12 cellular contexts compared by ENCODE assay signal in genomic region chr4:78768447-78769177, GRCh38. TPM values are rescaled to one million over a fixed set of nuclear protein-coding genes. Genes with fewer than 3 reads are reported as not detected.
A peak's percentile ranks its signal among the peaks of the same experiment; 100 is the strongest.
DNase-seq lines count a peak whose midpoint lies in the region; ATAC-seq, FAIRE-seq and TF ChIP-seq lines count a peak whose summit lies in the region.
"Had no signal": no experiment of that assay in that cellular context is flagged by ENCODE, and none has a peak within 500 bp of the region (broad histone marks: within the 10 kb centered on the region; RNA-seq: fewer than 3 reads in every experiment).

No MANE protein-coding gene starts in this region.

- TF ChIP-seq CTCF in RWPE1 (conservative IDR thresholded peaks at IDR 0.05; ENCODE audit: low read depth) = no peak
- TF ChIP-seq CTCF in endothelial cell of umbilical vein (IDR thresholded peaks at IDR 0.05; ENCODE audit: extremely low read depth in 1 of 2, insufficient read depth in 1 of 2, low read depth in 1 of 2, low read length in 2 of 2) = no peak

- H3K4me3 ChIP-seq in endothelial cell of umbilical vein (replicated peaks in 1 of 3; ENCODE audit: insufficient read depth in 1 of 3, low read depth in 1 of 3, low read length in 3 of 3) = no peak overlapping the region
- H3K4me3 ChIP-seq in naive thymus-derived CD4-positive, alpha-beta T cell (ENCODE audit: low read length) = no peak overlapping the region
- H3K4me3 ChIP-seq: left lung, PC-9, thyroid gland had no signal

- peaks cover 22% of the 10 kb centered on the region for H3K4me1 ChIP-seq in endothelial cell of umbilical vein (ENCODE audit: control insufficient read depth, extremely low read depth, insufficient read depth, low read length)
- no peaks in the 10 kb centered on the region for H3K4me1 ChIP-seq in naive thymus-derived CD4-positive, alpha-beta T cell (ENCODE audit: control insufficient read depth in 2 of 2, insufficient read depth in 2 of 2, low read length in 2 of 2)
- H3K4me1 ChIP-seq: left lung had no signal

- no peaks in the 10 kb centered on the region for H3K79me2 ChIP-seq in endothelial cell of umbilical vein (ENCODE audit: control insufficient read depth, insufficient read depth, low read length)

- CTCF ChIA-PET in RWPE1 (lab: Yijun Ruan, JAX) (no interaction called here), endothelial cell of umbilical vein (lab: Charles Lee) (interaction anchor here (1.0 to 2.1 kb wide), 3 partner anchors 19 to 124 kb away, joined by 3 to 6 read pairs (median 3); no protein-coding TSS in a partner anchor)
- CTCF ChIA-PET in naive thymus-derived CD4-positive, alpha-beta T cell (lab: Charles Lee) = interaction anchor here (1.1 kb wide), 1 partner anchor 12 kb away, joined by 3 read pairs; no protein-coding TSS in a partner anchor

- no peaks in the 10 kb centered on the region for H3K36me3 Mint-ChIP-seq in naive thymus-derived CD4-positive, alpha-beta T cell

- peaks cover 0 to 3% (median 0%) of the 10 kb centered on the region in 5 donors for H3K27me3 Mint-ChIP-seq in naive thymus-derived CD4-positive, alpha-beta T cell

- BruUV-seq in endothelial cell of umbilical vein (replicated peaks; lab: Mats Ljungman, UMichigan) = no TSS peak

- H3K36me3 ChIP-seq in endothelial cell of umbilical vein (ENCODE audit: control insufficient read depth in 2 of 2, extremely low read depth in 1 of 2, insufficient read depth in 2 of 2, low read length in 2 of 2) = no peaks in the 10 kb centered on the region
- no peaks in the 10 kb centered on the region for H3K36me3 ChIP-seq in naive thymus-derived CD4-positive, alpha-beta T cell (ENCODE audit: control insufficient read depth in 2 of 3, insufficient read depth in 3 of 3, low read length in 3 of 3)
- H3K36me3 ChIP-seq: left lung, thyroid gland had no signal

- POLR2A ChIA-PET in RWPE1 (lab: Yijun Ruan, JAX; ENCODE audit: low non-redundant PET) = no interaction called here
- POLR2A ChIA-PET in endothelial cell of umbilical vein (lab: Charles Lee) = no interaction called here
- POLR2A ChIA-PET in naive thymus-derived CD4-positive, alpha-beta T cell (lab: Charles Lee) = no interaction called here

- no peak overlapping the region for H3K27ac Mint-ChIP-seq in naive thymus-derived CD4-positive, alpha-beta T cell

- no peak overlapping the region for H3K4me2 ChIP-seq in endothelial cell of umbilical vein (ENCODE audit: insufficient read depth, low read length)
- H3K4me2 ChIP-seq: PC-9 had no signal

- H4K20me1 ChIP-seq in endothelial cell of umbilical vein (replicated peaks; ENCODE audit: control insufficient read depth, extremely low read depth, insufficient read depth, low read length) = no peaks in the 10 kb centered on the region

- peak overlapping the region; percentile 58 for H2AFZ ChIP-seq in endothelial cell of umbilical vein (ENCODE audit: low read depth, low read length)
- H2AFZ ChIP-seq: PC-9 had no signal

- no peaks in the 10 kb centered on the region for H3K9me1 ChIP-seq in endothelial cell of umbilical vein (replicated peaks; ENCODE audit: control insufficient read depth, extremely low read depth, insufficient read depth, low read length)

- no peaks in the 10 kb centered on the region for H3K9me3 ChIP-seq in endothelial cell of umbilical vein (replicated peaks; ENCODE audit: control insufficient read depth, insufficient read depth, low read length)
- no peaks in the 10 kb centered on the region for H3K9me3 ChIP-seq in naive thymus-derived CD4-positive, alpha-beta T cell (ENCODE audit: control insufficient read depth in 2 of 3, low read length in 3 of 3)
- H3K9me3 ChIP-seq: left lung, thyroid gland had no signal

- H3K9ac ChIP-seq in endothelial cell of umbilical vein (replicated peaks; ENCODE audit: extremely low read depth, insufficient read depth, low read length) = no peak overlapping the region

- DNase-seq in H54 (ENCODE audit: insufficient read length, low spot score) = no peak
- DNase-seq in RWPE1 (ENCODE audit: low spot score) = peak; percentile 41
- no peak for DNase-seq in endothelial cell of umbilical vein (ENCODE audit: low read depth, low spot score)
- DNase-seq in naive thymus-derived CD4-positive, alpha-beta T cell = no peak
- DNase-seq in NCI-H524 (lab: John Stamatoyannopoulos, UW) = no peak
- no peak for DNase-seq in putamen (ENCODE audit: low spot score)
- DNase-seq: NCI-H446, T-helper 9 cell, thyroid gland had no signal

- FAIRE-seq in H54 (lab: Jason Lieb, UNC) = peak; percentile 69
- FAIRE-seq in endothelial cell of umbilical vein (lab: Jason Lieb, UNC) = no peak

- no peak overlapping the region for H3K27ac ChIP-seq in RWPE1
- H3K27ac ChIP-seq in endothelial cell of umbilical vein (ENCODE audit: insufficient read depth, low read depth, low read length) = peak overlapping the region; percentile 11
- H3K27ac ChIP-seq in naive thymus-derived CD4-positive, alpha-beta T cell (ENCODE audit: low read depth, low read length) = no peak overlapping the region
- H3K27ac ChIP-seq: left lung, PC-9, thyroid gland had no signal

- TF ChIP-seq POLR2A in H54 (IDR thresholded peaks at IDR 0.05; ENCODE audit: low read depth, low read length) (no peak), endothelial cell of umbilical vein (IDR thresholded peaks at IDR 0.05; ENCODE audit: low read depth, low read length) (no peak)

- peak; percentile 26 for ATAC-seq in naive thymus-derived CD4-positive, alpha-beta T cell
- ATAC-seq in GM19455 (IDR thresholded peaks at IDR 0.05; ENCODE audit: unreplicated experiment) = no peak
- ATAC-seq: left lung had no signal

- no peaks in the 10 kb centered on the region for H3K27me3 ChIP-seq in endothelial cell of umbilical vein (ENCODE audit: control insufficient read depth in 2 of 2, insufficient read depth in 2 of 2, low read length in 2 of 2)
- H3K27me3 ChIP-seq in naive thymus-derived CD4-positive, alpha-beta T cell (ENCODE audit: control insufficient read depth in 2 of 2, insufficient read depth in 2 of 2, low read length in 2 of 2) = no peaks in the 10 kb centered on the region
- H3K27me3 ChIP-seq: left lung, thyroid gland had no signal

- intact Hi-C loops in endothelial cell of umbilical vein (cut with micrococcal nuclease) = no loop called here
- intact Hi-C loops in naive thymus-derived CD4-positive, alpha-beta T cell (cut with micrococcal nuclease) = no loop called here

- dilution Hi-C loops in endothelial cell of umbilical vein (cut with MboI; ENCODE audit: extremely low pct_ligation_motif_present, low sequenced_read_pairs) = no loop called here

- H3K4me3 Mint-ChIP-seq in naive thymus-derived CD4-positive, alpha-beta T cell = no peak overlapping the region

- H3K9me3 Mint-ChIP-seq in naive thymus-derived CD4-positive, alpha-beta T cell = no peaks in the 10 kb centered on the region

- peaks cover 0 to 30% (median 3%) of the 10 kb centered on the region in 7 donors for H3K4me1 Mint-ChIP-seq in naive thymus-derived CD4-positive, alpha-beta T cell

TF ChIP-seq in endothelial cell of umbilical vein, 7 proteins besides CTCF, POLR2A, EP300 and RAD21:
- TF ChIP-seq FOS (IDR thresholded peaks at IDR 0.05; ENCODE audit: borderline replicate concordance, insufficient read depth, low read length) (peak; percentile 17), GATA2 (IDR thresholded peaks at IDR 0.05; ENCODE audit: insufficient read depth, insufficient read length, low read depth, low read length) (no peak), EZH2 (IDR thresholded peaks at IDR 0.05; ENCODE audit: borderline replicate concordance, low read depth, low read length, severe bottlenecking) (no peak), MYC (IDR thresholded peaks at IDR 0.05; ENCODE audit: low read depth, low read length) (no peak), JUN (IDR thresholded peaks at IDR 0.05; ENCODE audit: borderline replicate concordance, insufficient read depth, insufficient read length, low read depth) (no peak), MAX (IDR thresholded peaks at IDR 0.05; ENCODE audit: insufficient read depth, insufficient read length) (no peak)

RNA-seq across cellular contexts. Expression of gene BMP2K, which starts 7.5 kb away (rescaled TPM):
- total RNA-seq in endothelial cell of umbilical vein = 37.9 and 38.9 TPM in 2 replicates
- 14.9 and 16.1 TPM in 2 replicates for polyA plus RNA-seq in endothelial cell of umbilical vein
- 13.1 and 16.8 TPM in 2 replicates for polyA plus RNA-seq in endothelial cell of umbilical vein (2011; cell fraction: cytosol; rRNA removed)
- polyA plus RNA-seq in endothelial cell of umbilical vein (2011; cell fraction: nucleus; rRNA removed) = 60.9 and 70.7 TPM in 2 replicates
- 15.3 and 16.1 TPM in 2 replicates for polyA plus RNA-seq in endothelial cell of umbilical vein (2012)
- 43.5 and 55.3 TPM in 2 replicates for polyA minus RNA-seq in endothelial cell of umbilical vein
- 10.2 TPM for polyA minus RNA-seq in endothelial cell of umbilical vein (2011; cell fraction: cytosol; rRNA and poly(A)+ RNA removed)
- polyA minus RNA-seq in endothelial cell of umbilical vein (2011; cell fraction: nucleus; rRNA and poly(A)+ RNA removed) = 132 and 204 TPM in 2 replicates
- 10 to 100 TPM; 13.3 to 25.6 (median 17.1) TPM for total RNA-seq in naive thymus-derived CD4-positive, alpha-beta T cell
- polyA plus RNA-seq in naive thymus-derived CD4-positive, alpha-beta T cell = 1 to 10 TPM; 3.1 to 3.8 TPM
